Comparison of ENCODE assay signal across 13 cellular contexts in genomic region chr6:75286955-75287354, GRCh38. TPM values are rescaled to one million over a fixed set of nuclear protein-coding genes. Genes with fewer than 3 reads are reported as not detected.
DNase-seq lines count a peak whose midpoint lies in the region; ATAC-seq and TF ChIP-seq lines count a peak whose summit lies in the region.
"Had no signal": no experiment of that assay in that cellular context is flagged by ENCODE, and none has a peak within 500 bp of the region (broad histone marks: within the 10 kb centered on the region; RNA-seq: fewer than 3 reads in every experiment).

No MANE protein-coding gene starts in this region.

- 0 out of 2 replicates have a peak, but pooled peaks cover 4% of the 10 kb centered on the region for H4K20me1 ChIP-seq in PC-3 (ENCODE audit: low read length)
- H4K20me1 ChIP-seq in fibroblast of lung (ENCODE audit: control insufficient read depth, extremely low read depth, insufficient read depth, low read length) = no peaks in the 10 kb centered on the region

- in situ Hi-C loops in brain microvascular endothelial cell (cut with HindIII; ENCODE audit: low pct_ligation_motif_present, low sequenced_read_pairs) = loop anchor here (25.0 kb wide), 1 partner anchor 250 kb away; no protein-coding TSS in a partner anchor

- H3K4me1 ChIP-seq in PC-3 (ENCODE audit: insufficient read depth, low read length) (peaks cover 4% of the 10 kb centered on the region), fibroblast of lung (ENCODE audit: control insufficient read depth, extremely low read depth, insufficient read depth, low read length) (no peaks in the 10 kb centered on the region)

- H3F3A ChIP-seq in PC-3 (ENCODE audit: low read length, unreplicated experiment) = no peaks in the 10 kb centered on the region

- H3K4me2 ChIP-seq in PC-3 (ENCODE audit: low read length) (peak overlapping the region; percentile 92), fibroblast of lung (ENCODE audit: extremely low read depth, insufficient read depth, low read length) (peak overlapping the region; percentile 20)

- intact Hi-C loops in PC-3 (cut with micrococcal nuclease) = no loop called here

- TF ChIP-seq CTCF in PC-3 (conservative IDR thresholded peaks at IDR 0.05; ENCODE audit: low read depth, low read length) (no peak), fibroblast of lung (conservative IDR thresholded peaks at IDR 0.05 in 1 of 2, IDR thresholded peaks at IDR 0.05 in 1 of 2; ENCODE audit: low read depth in 1 of 2, low read length in 2 of 2) (no peak), brain microvascular endothelial cell (IDR thresholded peaks at IDR 0.05; ENCODE audit: low read depth, low read length, missing control alignments) (no peak)

- CTCF ChIA-PET in PC-3 (lab: Charles Lee) = no interaction called here

- H3K9ac ChIP-seq in PC-3 (ENCODE audit: low read length) (no peak overlapping the region), fibroblast of lung (ENCODE audit: insufficient read depth, low read length) (no peak overlapping the region)

- H3K36me3 ChIP-seq in PC-3 (ENCODE audit: low read depth, low read length) (no peaks in the 10 kb centered on the region), fibroblast of lung (ENCODE audit: control insufficient read depth, insufficient read depth, low read length) (no peaks in the 10 kb centered on the region), brain microvascular endothelial cell (replicated peaks) (no peaks in the 10 kb centered on the region)

- H3K9me3 ChIP-seq in PC-3 (ENCODE audit: low read length) = no peaks in the 10 kb centered on the region
- H3K9me3 ChIP-seq in fibroblast of lung (ENCODE audit: control insufficient read depth, insufficient read depth, low read depth, low read length) = no peaks in the 10 kb centered on the region

- peaks cover 33% of the 10 kb centered on the region for H3K4me1 Mint-ChIP-seq in stimulated activated naive CD8-positive, alpha-beta T cell treated with anti-CD3 and anti-CD28 coated beads, Interleukin-15, amount 100 ng/mL, for 72 hours

- no peak overlapping the region for H3K4me3 Mint-ChIP-seq in stimulated activated naive CD8-positive, alpha-beta T cell treated with anti-CD3 and anti-CD28 coated beads, Interleukin-15, amount 100 ng/mL, for 72 hours

- H3K27ac ChIP-seq in PC-3 (ENCODE audit: low read length) (no peak overlapping the region), fibroblast of lung (ENCODE audit: insufficient read depth, low read length) (no peak overlapping the region), brain microvascular endothelial cell (no peak overlapping the region)
- H3K27ac ChIP-seq: foreskin keratinocyte had no signal

- H3K27me3 ChIP-seq in PC-3 (ENCODE audit: low read length) (no peaks in the 10 kb centered on the region), fibroblast of lung (ENCODE audit: control insufficient read depth, insufficient read depth, low read length) (no peaks in the 10 kb centered on the region), brain microvascular endothelial cell (replicated peaks) (no peaks in the 10 kb centered on the region)
- H3K27me3 ChIP-seq: foreskin keratinocyte had no signal

- H3K79me2 ChIP-seq in PC-3 (ENCODE audit: low read length) (peaks cover 31% of the 10 kb centered on the region), fibroblast of lung (ENCODE audit: control insufficient read depth, insufficient read depth, low read length) (peaks cover 28% of the 10 kb centered on the region)

- peak overlapping the region; percentile 87 to 96 for H3K27ac Mint-ChIP-seq in stimulated activated naive CD8-positive, alpha-beta T cell treated with anti-CD3 and anti-CD28 coated beads, Interleukin-15, amount 100 ng/mL, for 72 hours

- H2AFZ ChIP-seq in PC-3 (ENCODE audit: low read length) = no peak overlapping the region
- no peak overlapping the region for H2AFZ ChIP-seq in fibroblast of lung (ENCODE audit: low read length)

- H3K9me2 ChIP-seq in PC-3 (replicated peaks; ENCODE audit: low read length) = no peaks in the 10 kb centered on the region

- no peak for DNase-seq in stimulated activated naive CD8-positive, alpha-beta T cell treated with anti-CD3 and anti-CD28 coated beads, Interleukin-15, amount 100 ng/mL, for 72 hours
- DNase-seq in stimulated activated naive CD8-positive, alpha-beta T cell treated with anti-CD3 and anti-CD28 coated beads, Interleukin-15, Interleukin-2, amounts not matched to agents 100 U/mL and 50 U/mL, for 24 hours = no peak
- DNase-seq in PC-3 (no peak), fibroblast of lung (ENCODE audit: low read depth in 2 of 2) (no peak), brain microvascular endothelial cell (no peak), HuH-7.5 (ENCODE audit: low spot score) (no peak)
- DNase-seq: central memory CD4-positive, alpha-beta T cell; DMS153; foreskin keratinocyte; NCI-H1436; NCI-H226; substantia nigra had no signal

- H3K27me3 Mint-ChIP-seq in stimulated activated naive CD8-positive, alpha-beta T cell treated with anti-CD3 and anti-CD28 coated beads, Interleukin-15, amount 100 ng/mL, for 72 hours = no peaks in the 10 kb centered on the region

- POLR2A ChIA-PET in PC-3 (lab: Charles Lee; ENCODE audit: unreplicated experiment) = no interaction called here

- BruUV-seq in PC-3 (replicated peaks; lab: Mats Ljungman, UMichigan) = no TSS peak

- H3K9me3 Mint-ChIP-seq in stimulated activated naive CD8-positive, alpha-beta T cell treated with anti-CD3 and anti-CD28 coated beads, Interleukin-15, amount 100 ng/mL, for 72 hours = no peaks in the 10 kb centered on the region

- ATAC-seq in stimulated activated naive CD8-positive, alpha-beta T cell treated with anti-CD3 and anti-CD28 coated beads, Interleukin-15, amount 100 ng/mL, for 72 hours = no peak
- no peak for ATAC-seq in stimulated activated naive CD8-positive, alpha-beta T cell treated with anti-CD3 and anti-CD28 coated beads, Interleukin-15, Interleukin-2, amounts not matched to agents 100 U/mL and 50 U/mL, for 24 hours
- no peak for ATAC-seq in PC-3
- ATAC-seq in HG02840 (IDR thresholded peaks at IDR 0.05; ENCODE audit: low FRiP score, unreplicated experiment) = no peak
- ATAC-seq: foreskin keratinocyte had no signal

- H3K4me3 ChIP-seq in PC-3 (ENCODE audit: low read length) (no peak overlapping the region), fibroblast of lung (replicated peaks in 1 of 4; ENCODE audit: control extremely low read depth in 1 of 4, insufficient read depth in 1 of 4, low read depth in 3 of 4, low read length in 4 of 4) (no peak overlapping the region), brain microvascular endothelial cell (ENCODE audit: low read depth, low read length) (no peak overlapping the region)

RNA-seq across cellular contexts. Expression of gene TMEM30A, which starts 2.4 kb away (rescaled TPM):
- 35.7 and 36.8 TPM in 2 replicates for total RNA-seq in PC-3 (2014; rRNA removed)
- 129 and 153 TPM in 2 replicates for total RNA-seq in fibroblast of lung
- 70.9 and 111 TPM in 2 replicates for polyA plus RNA-seq in fibroblast of lung
- 113 and 142 TPM in 2 replicates for polyA plus RNA-seq in fibroblast of lung (2012)
- 8.8 and 13.3 TPM in 2 replicates for polyA minus RNA-seq in fibroblast of lung (ENCODE audit: low replicate concordance)

RNA-seq across cellular contexts. Expression of gene COX7A2, which starts 43.4 kb away (rescaled TPM):
- total RNA-seq in PC-3 (2014; rRNA removed) (160 and 172 TPM in 2 replicates), fibroblast of lung (91.9 and 115 TPM in 2 replicates)
- polyA plus RNA-seq in fibroblast of lung = 155 and 159 TPM in 2 replicates
- 557 and 570 TPM in 2 replicates for polyA plus RNA-seq in fibroblast of lung (2012)
- polyA minus RNA-seq in fibroblast of lung (ENCODE audit: low replicate concordance) = 25.5 and 47.5 TPM in 2 replicates
